22 cellular contexts compared by ENCODE assay signal in the genomic region with DNA sequence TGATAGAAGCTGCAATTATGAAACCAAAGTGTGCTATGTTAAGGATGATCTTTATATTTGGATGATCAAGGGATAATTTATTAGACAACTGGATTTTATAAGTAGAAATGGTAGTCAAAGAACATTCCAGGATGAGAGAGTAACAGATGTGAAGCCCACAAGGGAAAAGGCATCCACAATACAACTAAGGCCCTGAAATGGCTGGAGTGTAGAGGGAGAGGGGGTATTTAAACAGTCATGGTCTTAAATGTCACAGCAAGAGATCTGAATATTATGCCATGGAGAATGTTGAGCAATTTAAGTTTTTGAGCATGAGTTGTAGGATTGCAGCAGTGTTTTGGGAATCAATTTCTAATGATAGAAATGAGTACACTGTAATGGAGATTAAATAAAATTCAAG.
"Had no signal": no experiment of that assay in that cellular context is flagged by ENCODE, and none has a peak within 500 bp of the region (broad histone marks: within the 10 kb centered on the region; RNA-seq: fewer than 3 reads in every experiment).

No MANE protein-coding gene starts in this region.

- H3K36me3 Mint-ChIP-seq: activated CD8-positive, alpha-beta memory T cell treated with anti-CD3 and anti-CD28 coated beads, Interleukin-2, amount 10 ng/mL, durations not matched to agents 7 days and 5 days; naive thymus-derived CD8-positive, alpha-beta T cell had no signal

- H3K27ac Mint-ChIP-seq: activated CD4-positive, alpha-beta T cell treated with anti-CD3 and anti-CD28 coated beads, Interleukin-2, amount 10 ng/mL, durations not matched to agents 24 days and 14 days; activated CD8-positive, alpha-beta memory T cell treated with anti-CD3 and anti-CD28 coated beads, Interleukin-2, amount 10 ng/mL, durations not matched to agents 7 days and 5 days; activated CD8-positive, alpha-beta T cell treated with anti-CD3 and anti-CD28 coated beads for 36 hours; activated naive CD8-positive, alpha-beta T cell treated with anti-CD3 and anti-CD28 coated beads, Interleukin-2, amount 50 U/mL, for 24 hours; activated T-helper 1 cell treated with anti-CD3 and anti-CD28 coated beads, Interleukin-12 subunit alpha, Interleukin-12 subunit beta, Interleukin-2, Interleukin-4 antibody, amounts not matched to agents 30 ng/mL and 10 ng/mL and 1 ng/mL, durations not matched to agents 14 hours and 24 hours and 36 hours; naive thymus-derived CD8-positive, alpha-beta T cell; T-helper 17 cell had no signal

- H3K4me1 ChIP-seq: body of pancreas, left ventricle myocardium inferior, upper lobe of left lung had no signal

- H3K4me3 Mint-ChIP-seq: activated CD4-positive, alpha-beta T cell treated with anti-CD3 and anti-CD28 coated beads, Interleukin-2, amount 10 ng/mL, durations not matched to agents 24 days and 14 days; activated CD8-positive, alpha-beta memory T cell treated with anti-CD3 and anti-CD28 coated beads, Interleukin-2, amount 10 ng/mL, durations not matched to agents 7 days and 5 days; activated CD8-positive, alpha-beta T cell treated with anti-CD3 and anti-CD28 coated beads for 36 hours; activated naive CD8-positive, alpha-beta T cell treated with anti-CD3 and anti-CD28 coated beads, Interleukin-2, amount 50 U/mL, for 24 hours; activated T-helper 1 cell treated with anti-CD3 and anti-CD28 coated beads, Interleukin-12 subunit alpha, Interleukin-12 subunit beta, Interleukin-2, Interleukin-4 antibody, amounts not matched to agents 30 ng/mL and 10 ng/mL and 1 ng/mL, durations not matched to agents 14 hours and 24 hours and 36 hours; naive thymus-derived CD8-positive, alpha-beta T cell; T-helper 17 cell had no signal

- H3K27ac ChIP-seq: body of pancreas, left ventricle myocardium inferior, sigmoid colon, thoracic aorta, upper lobe of left lung had no signal

- H3K27me3 ChIP-seq: body of pancreas, sigmoid colon, upper lobe of left lung had no signal

- H3K4me1 Mint-ChIP-seq: activated CD4-positive, alpha-beta T cell treated with anti-CD3 and anti-CD28 coated beads, Interleukin-2, amount 10 ng/mL, durations not matched to agents 24 days and 14 days; activated CD8-positive, alpha-beta memory T cell treated with anti-CD3 and anti-CD28 coated beads, Interleukin-2, amount 10 ng/mL, durations not matched to agents 7 days and 5 days; activated naive CD8-positive, alpha-beta T cell treated with anti-CD3 and anti-CD28 coated beads, Interleukin-2, amount 50 U/mL, for 24 hours; naive thymus-derived CD8-positive, alpha-beta T cell; T-helper 17 cell had no signal

- H3K36me3 ChIP-seq: left ventricle myocardium inferior, sigmoid colon, thoracic aorta, upper lobe of left lung had no signal

- DNase-seq: activated CD4-positive, alpha-beta T cell treated with anti-CD3 and anti-CD28 coated beads, Interleukin-2, amount 10 ng/mL, durations not matched to agents 24 days and 14 days; activated CD8-positive, alpha-beta memory T cell treated with anti-CD3 and anti-CD28 coated beads, Interleukin-2, amount 10 ng/mL, durations not matched to agents 7 days and 5 days; activated CD8-positive, alpha-beta T cell treated with anti-CD3 and anti-CD28 coated beads for 36 hours; activated gamma-delta T cell; activated naive CD4-positive, alpha-beta T cell treated with anti-CD3 and anti-CD28 coated beads, Interleukin-2, amount 50 U/mL, for 16 hours; activated naive CD8-positive, alpha-beta T cell treated with anti-CD3 and anti-CD28 coated beads, Interleukin-2, amount 50 U/mL, for 24 hours; activated T-cell treated with anti-CD3 and anti-CD28 coated beads for 4 hours; anterior cingulate cortex; body of pancreas; dermis blood vessel endothelial cell; erythroblast; left ventricle myocardium inferior; naive thymus-derived CD8-positive, alpha-beta T cell; retina; sigmoid colon; stimulated activated CD4-positive, alpha-beta T cell treated with anti-CD3 and anti-CD28 coated beads, Interleukin-4, amount 100 ng/mL, for 24 hours; stimulated activated naive CD4-positive, alpha-beta T cell treated with Interleukin-2 at 50 U/mL for 16 hours; SW 1271; T-helper 17 cell; upper lobe of left lung had no signal

- H3K9me3 Mint-ChIP-seq: activated CD4-positive, alpha-beta T cell treated with anti-CD3 and anti-CD28 coated beads, Interleukin-2, amount 10 ng/mL, durations not matched to agents 24 days and 14 days; activated CD8-positive, alpha-beta T cell treated with anti-CD3 and anti-CD28 coated beads for 36 hours; activated naive CD8-positive, alpha-beta T cell treated with anti-CD3 and anti-CD28 coated beads, Interleukin-2, amount 50 U/mL, for 24 hours; activated T-helper 1 cell treated with anti-CD3 and anti-CD28 coated beads, Interleukin-12 subunit alpha, Interleukin-12 subunit beta, Interleukin-2, Interleukin-4 antibody, amounts not matched to agents 30 ng/mL and 10 ng/mL and 1 ng/mL, durations not matched to agents 14 hours and 24 hours and 36 hours had no signal

- H3K9me3 ChIP-seq: body of pancreas, left ventricle myocardium inferior, sigmoid colon, thoracic aorta, upper lobe of left lung had no signal

- H3K4me3 ChIP-seq: body of pancreas, left ventricle myocardium inferior, sigmoid colon, thoracic aorta, upper lobe of left lung had no signal

- H3K27me3 Mint-ChIP-seq: activated CD4-positive, alpha-beta T cell treated with anti-CD3 and anti-CD28 coated beads, Interleukin-2, amount 10 ng/mL, durations not matched to agents 24 days and 14 days; activated CD8-positive, alpha-beta memory T cell treated with anti-CD3 and anti-CD28 coated beads, Interleukin-2, amount 10 ng/mL, durations not matched to agents 7 days and 5 days; activated CD8-positive, alpha-beta T cell treated with anti-CD3 and anti-CD28 coated beads for 36 hours; activated naive CD8-positive, alpha-beta T cell treated with anti-CD3 and anti-CD28 coated beads, Interleukin-2, amount 50 U/mL, for 24 hours had no signal
